In genomic region chr1:215140135-215140534, GRCh38 we compare ENCODE assay signal across 27 cellular contexts. TPM values are rescaled to one million over a fixed set of nuclear protein-coding genes. Genes with fewer than 3 reads are reported as not detected.
"Had no signal": no experiment of that assay in that cellular context is flagged by ENCODE, and none has a peak within 500 bp of the region (broad histone marks: within the 10 kb centered on the region; RNA-seq: fewer than 3 reads in every experiment).

No MANE protein-coding gene starts in this region.

- H3K27ac Mint-ChIP-seq: activated naive CD8-positive, alpha-beta T cell treated with anti-CD3 and anti-CD28 coated beads for 36 hours; activated T-cell treated with anti-CD3 and anti-CD28 coated beads, Interleukin-2, amount 50 U/mL, for 24 hours; activated T-helper 2 cell treated with anti-CD3 and anti-CD28 coated beads, Interferon-gamma antibody, Interleukin-2, Interleukin-4, amounts not matched to agents 10 μg/mL and 5 μg/mL and 100 μg/mL, durations not matched to agents 14 hours and 24 hours and 36 hours; natural killer cell treated with Interleukin-12 subunit alpha and Interleukin-12 subunit beta and Interleukin-15 and Interleukin-18, amount 100 ng/mL, for 72 hours; progenitor cell of endocrine pancreas; T-helper 2 cell treated with Interferon-gamma antibody and Interleukin-4, amounts not matched to agents 5 μg/mL and 100 μg/mL, for 36 hours; type B pancreatic cell had no signal

- H3K27me3 ChIP-seq: hepatocyte, testis had no signal

- H2AFZ ChIP-seq: hepatocyte had no signal

- ATAC-seq: esophagus mucosa; left ventricle myocardium superior; natural killer cell treated with Interleukin-12 subunit alpha and Interleukin-12 subunit beta and Interleukin-15 and Interleukin-18, amount 100 ng/mL, for 72 hours had no signal

- H3K9me3 Mint-ChIP-seq: activated T-helper 2 cell treated with anti-CD3 and anti-CD28 coated beads, Interferon-gamma antibody, Interleukin-2, Interleukin-4, amounts not matched to agents 10 μg/mL and 5 μg/mL and 100 μg/mL, durations not matched to agents 14 hours and 24 hours and 36 hours; T-helper 2 cell treated with Interferon-gamma antibody and Interleukin-4, amounts not matched to agents 5 μg/mL and 100 μg/mL, for 36 hours had no signal

- FAIRE-seq: astrocyte, colon had no signal

- H3K4me2 ChIP-seq: hepatocyte had no signal

- H3K9me3 ChIP-seq: testis had no signal

- H3K27me3 Mint-ChIP-seq: activated naive CD8-positive, alpha-beta T cell treated with anti-CD3 and anti-CD28 coated beads for 36 hours; activated T-cell treated with anti-CD3 and anti-CD28 coated beads, Interleukin-2, amount 50 U/mL, for 24 hours; central memory CD8-positive, alpha-beta T cell; natural killer cell treated with Interleukin-12 subunit alpha and Interleukin-12 subunit beta and Interleukin-15 and Interleukin-18, amount 100 ng/mL, for 72 hours; progenitor cell of endocrine pancreas; type B pancreatic cell had no signal

- H3K4me3 Mint-ChIP-seq: activated naive CD8-positive, alpha-beta T cell treated with anti-CD3 and anti-CD28 coated beads for 36 hours; activated T-cell treated with anti-CD3 and anti-CD28 coated beads, Interleukin-2, amount 50 U/mL, for 24 hours; central memory CD8-positive, alpha-beta T cell; natural killer cell treated with Interleukin-12 subunit alpha and Interleukin-12 subunit beta and Interleukin-15 and Interleukin-18, amount 100 ng/mL, for 72 hours; T-helper 2 cell treated with Interferon-gamma antibody and Interleukin-4, amounts not matched to agents 5 μg/mL and 100 μg/mL, for 36 hours; type B pancreatic cell had no signal

- H3K27ac ChIP-seq: hepatocyte, testis had no signal

- H3K4me1 ChIP-seq: testis had no signal

- H3K4me1 Mint-ChIP-seq: activated naive CD8-positive, alpha-beta T cell treated with anti-CD3 and anti-CD28 coated beads for 36 hours; central memory CD8-positive, alpha-beta T cell had no signal

- H3K36me3 Mint-ChIP-seq: natural killer cell treated with Interleukin-12 subunit alpha and Interleukin-12 subunit beta and Interleukin-15 and Interleukin-18, amount 100 ng/mL, for 72 hours; type B pancreatic cell had no signal

- H3K4me3 ChIP-seq: hepatocyte, testis had no signal

- DNase-seq: activated CD4-positive, alpha-beta T cell treated with anti-CD3 and anti-CD28 coated beads for 1 hour; activated CD4-positive, alpha-beta T cell treated with anti-CD3 and anti-CD28 coated beads, Interleukin-2, amount 50 U/mL, for 4 hours; activated CD8-positive, alpha-beta memory T cell treated with anti-CD3 and anti-CD28 coated beads for 24 hours; activated CD8-positive, alpha-beta memory T cell treated with anti-CD3 and anti-CD28 coated beads, Interleukin-2, amount 50 U/mL, for 4 hours; activated naive CD4-positive, alpha-beta T cell treated with Interleukin-2 at 50 U/mL for 16 hours; activated naive CD8-positive, alpha-beta T cell treated with anti-CD3 and anti-CD28 coated beads for 36 hours; activated T-cell treated with anti-CD3 and anti-CD28 coated beads, Interleukin-2, amount 50 U/mL, for 24 hours; effector memory CD4-positive, alpha-beta T cell; foreskin melanocyte; glutamatergic neuron; kidney glomerular epithelial cell; left ventricle myocardium superior; midbrain; stimulated activated CD4-positive, alpha-beta T cell treated with anti-CD3 and anti-CD28 coated beads, Interleukin-2, amount 100 ng/mL, for 48 hours; stimulated activated naive CD4-positive, alpha-beta T cell; testis had no signal

RNA-seq across cellular contexts. Expression of gene KCNK2, which starts 57.6 kb away (rescaled TPM):
- total RNA-seq: activated naive CD8-positive, alpha-beta T cell treated with anti-CD3 and anti-CD28 coated beads for 36 hours; activated T-helper 2 cell treated with anti-CD3 and anti-CD28 coated beads, Interferon-gamma antibody, Interleukin-2, Interleukin-4, amounts not matched to agents 10 μg/mL and 5 μg/mL and 100 μg/mL, durations not matched to agents 14 hours and 24 hours and 36 hours; left ventricle myocardium superior; natural killer cell treated with Interleukin-12 subunit alpha and Interleukin-12 subunit beta and Interleukin-15 and Interleukin-18, amount 100 ng/mL, for 72 hours; osteocyte had no signal
